8 cellular contexts compared by ENCODE assay signal in genomic region chr1:159854693-159855192, GRCh38. TPM values are rescaled to one million over a fixed set of nuclear protein-coding genes. Genes with fewer than 3 reads are reported as not detected.
DNase-seq lines count a peak whose midpoint lies in the region; ATAC-seq and TF ChIP-seq lines count a peak whose summit lies in the region.

No MANE protein-coding gene starts in this region.

- peak overlapping the region; percentile 12 for H3K9ac ChIP-seq in iPS-15b (ENCODE audit: low read depth, low read length)

- H3K27ac ChIP-seq in VCaP (peak overlapping the region; percentile 76), brain microvascular endothelial cell (peak overlapping the region; percentile 80), gastrocnemius medialis (peak overlapping the region; percentile 82 to 95 (median 89))

- in situ Hi-C loops in HAP-1 (cut with MboI; ENCODE audit: low sequenced_read_pairs), result no loop called here
- in situ Hi-C loops in brain microvascular endothelial cell (cut with HindIII; ENCODE audit: low pct_ligation_motif_present, low sequenced_read_pairs), result no loop called here
- in situ Hi-C loops in gastrocnemius medialis (cut with MboI; ENCODE audit: low sequenced_read_pairs in 4 of 4), result loop anchor here in 1 of 4 donors (10.0 kb wide), 1 partner anchor 50 kb away; the partner anchor contains the start of gene FCRL6

- H3K36me3 ChIP-seq in HAP-1 (replicated peaks), result no peaks in the 10 kb centered on the region
- H3K36me3 ChIP-seq in brain microvascular endothelial cell (replicated peaks), result no peaks in the 10 kb centered on the region
- no peaks in the 10 kb centered on the region for H3K36me3 ChIP-seq in iPS-15b (ENCODE audit: control insufficient read depth, insufficient read depth, low read length)
- H3K36me3 ChIP-seq in gastrocnemius medialis, result no peaks in the 10 kb centered on the region

- intact Hi-C loops in gastrocnemius medialis (cut with DNase I; ENCODE audit: low total_unique reads), result loop anchor here (2.0 to 10.0 kb wide), 3 partner anchors 26 to 74 kb away; partner anchors contain the start of genes DUSP23 and TAGLN2

- peak; percentile 92 for DNase-seq in ELR (ENCODE audit: low read depth)
- DNase-seq in HAP-1 (ENCODE audit: low spot score in 2 of 2), result peak; percentile 53 to 78
- peak; percentile 61 for DNase-seq in NCI-H1092 treated with DMSO at 0.1 percent for 48 hours (lab: John Stamatoyannopoulos, UW)
- DNase-seq in brain microvascular endothelial cell, result peak; percentile 71
- DNase-seq in gastrocnemius medialis, result peak; percentile 64 to 75
- no peak for DNase-seq in GDM1 (lab: John Stamatoyannopoulos, UW)

- peak overlapping the region; percentile 28 for H3K4me3 ChIP-seq in HAP-1
- peak overlapping the region; percentile 62 for H3K4me3 ChIP-seq in brain microvascular endothelial cell (ENCODE audit: low read depth, low read length)
- H3K4me3 ChIP-seq in iPS-15b (ENCODE audit: low read depth, low read length), result peak overlapping the region; percentile 68
- peak overlapping the region; percentile 69 to 99 (median 82) for H3K4me3 ChIP-seq in gastrocnemius medialis

- H3K4me1 ChIP-seq in HAP-1 (peaks cover 3% of the 10 kb centered on the region; the same call in 1 of the 2 replicates), iPS-15b (ENCODE audit: control insufficient read depth, insufficient read depth, low read length) (peaks cover 3% of the 10 kb centered on the region), gastrocnemius medialis (peaks cover 8 to 14% of the 10 kb centered on the region in 2 donors)

- ATAC-seq in gastrocnemius medialis, result peak; percentile 85 to 86

- TF ChIP-seq POLR2A in gastrocnemius medialis (IDR thresholded peaks at IDR 0.05), result peak; percentile 55 to 71

- TF ChIP-seq CTCF in VCaP (conservative IDR thresholded peaks at IDR 0.05) (no peak), brain microvascular endothelial cell (IDR thresholded peaks at IDR 0.05; ENCODE audit: low read depth, low read length, missing control alignments) (no peak), gastrocnemius medialis (IDR thresholded peaks at IDR 0.05 in 4 of 5, conservative IDR thresholded peaks at IDR 0.05 in 1 of 5) (peak in 3 of 5 experiments; percentile 9 to 30 (median 17))

- no peaks in the 10 kb centered on the region for H3K9me3 ChIP-seq in HAP-1
- H3K9me3 ChIP-seq in iPS-15b (ENCODE audit: control insufficient read depth, insufficient read depth, low read length), result no peaks in the 10 kb centered on the region
- H3K9me3 ChIP-seq in gastrocnemius medialis, result no peaks in the 10 kb centered on the region

- H3K27me3 ChIP-seq in HAP-1 (ENCODE audit: low read depth) (no peaks in the 10 kb centered on the region; the same call in 1 of the 2 replicates), brain microvascular endothelial cell (replicated peaks) (no peaks in the 10 kb centered on the region), iPS-15b (ENCODE audit: control insufficient read depth, insufficient read depth, low read length) (peaks cover 33% of the 10 kb centered on the region), gastrocnemius medialis (no peaks in the 10 kb centered on the region)

RNA-seq across cellular contexts. Expression of gene VSIG8, which starts 7.7 kb away (rescaled TPM):
- total RNA-seq in gastrocnemius medialis, result not detected

RNA-seq across cellular contexts. Expression of gene SLAMF8, which starts 28.1 kb away (rescaled TPM):
- 1 to 10 TPM in 2 of 4 donors, under 1 TPM in 1, not detected in 1; 0.75 to 2.3 (median 2.0) TPM for total RNA-seq in gastrocnemius medialis

RNA-seq across cellular contexts. Expression of gene CFAP45, which starts 45.2 kb away (rescaled TPM):
- total RNA-seq in gastrocnemius medialis, result not detected

RNA-seq across cellular contexts. Expression of gene FCRL6, which starts 52.6 kb away (rescaled TPM):
- not detected for total RNA-seq in gastrocnemius medialis

Comparison
In these comparisons a context has a peak if more than half of its experiments do, and no peak if none do; other contexts are left out.
1. H3K4me3 ChIP-seq: peak in every context shown above with its lines; median percentile 82 in gastrocnemius medialis; 68 in iPS-15b; 62 in brain microvascular endothelial cell; 28 in HAP-1.
2. CTCF ChIP-seq: peak in gastrocnemius medialis (3 of 5); none in VCaP (single experiment) and brain microvascular endothelial cell (single experiment).
3. Peak in every context shown above with its lines, with median percentiles within 50 percentile points of each other: H3K27ac ChIP-seq.